12 cellular contexts compared by ENCODE assay signal in genomic region chr2:43370705-43371104, GRCh38.
DNase-seq lines count a peak whose midpoint lies in the region; ATAC-seq and TF ChIP-seq lines count a peak whose summit lies in the region.
"Had no signal": no experiment of that assay in that cellular context is flagged by ENCODE, and none has a peak within 500 bp of the region (broad histone marks: within the 10 kb centered on the region; RNA-seq: fewer than 3 reads in every experiment).

No MANE protein-coding gene starts in this region.

- peak overlapping the region; percentile 44 for H3K27ac ChIP-seq in 22Rv1
- H3K27ac ChIP-seq in liver (ENCODE audit: low read depth in 1 of 2, low read length in 2 of 2): peak overlapping the region; percentile 21 to 79
- no peak overlapping the region for H3K27ac ChIP-seq in upper lobe of left lung
- H3K27ac ChIP-seq: lower lobe of right lung, thoracic aorta had no signal

- H3K9me3 ChIP-seq in liver (ENCODE audit: control insufficient read depth in 4 of 4, low read length in 3 of 4): no peaks in the 10 kb centered on the region
- no peaks in the 10 kb centered on the region for H3K9me3 ChIP-seq in upper lobe of left lung
- H3K9me3 ChIP-seq: lower lobe of right lung, thoracic aorta had no signal

- H3K4me3 ChIP-seq in liver (ENCODE audit: low read depth in 1 of 3, low read length in 3 of 3) (no peak overlapping the region), upper lobe of left lung (no peak overlapping the region)
- H3K4me3 ChIP-seq: lower lobe of right lung, thoracic aorta had no signal

- H3K27me3 ChIP-seq in liver (ENCODE audit: control insufficient read depth in 4 of 4, insufficient read depth in 4 of 4, low read length in 3 of 4) (no peaks in the 10 kb centered on the region), upper lobe of left lung (no peaks in the 10 kb centered on the region)

- TF ChIP-seq RAD21 in liver (IDR thresholded peaks at IDR 0.05): peak; percentile 20 to 60

- TF ChIP-seq CTCF in 22Rv1 (IDR thresholded peaks at IDR 0.05) (no peak), liver (IDR thresholded peaks at IDR 0.05; ENCODE audit: low read depth, low read length, missing input control) (no peak), upper lobe of left lung (IDR thresholded peaks at IDR 0.05) (no peak)

- DNase-seq in NCI-H1436 (lab: John Stamatoyannopoulos, UW) (peak; percentile 37), dermis blood vessel endothelial cell (peak; percentile 50), upper lobe of left lung (no peak), head of caudate nucleus (no peak), NCI-H2171 (lab: John Stamatoyannopoulos, UW) (no peak)
- DNase-seq: EL, lower lobe of right lung, NCI-H446 had no signal

- TF ChIP-seq POLR2A in upper lobe of left lung (IDR thresholded peaks at IDR 0.05): no peak

- peak in 1 of 4 donors; percentile 12 for TF ChIP-seq EP300 in upper lobe of left lung (IDR thresholded peaks at IDR 0.05)

- intact Hi-C loops in head of caudate nucleus (cut with DNase I): no loop called here

- H3K36me3 ChIP-seq in liver (ENCODE audit: control insufficient read depth in 4 of 4, insufficient read depth in 3 of 4, low read depth in 1 of 4, low read length in 3 of 4) (no peaks in the 10 kb centered on the region), upper lobe of left lung (no peaks in the 10 kb centered on the region)
- H3K36me3 ChIP-seq: lower lobe of right lung, thoracic aorta had no signal

- no peak overlapping the region for H3K9ac ChIP-seq in liver (ENCODE audit: low read depth in 1 of 2, low read length in 2 of 2)

- H3K4me1 ChIP-seq in liver (ENCODE audit: control insufficient read depth in 4 of 4, insufficient read depth in 4 of 4, low read length in 3 of 4): peaks cover 6 to 45% (median 32%) of the 10 kb centered on the region in 4 donors
- H3K4me1 ChIP-seq in upper lobe of left lung: peaks cover 0 to 13% (median 8%) of the 10 kb centered on the region in 4 donors

- ATAC-seq in upper lobe of left lung (ENCODE audit: low FRiP score in 2 of 2) (no peak), HG03439 (IDR thresholded peaks at IDR 0.05; ENCODE audit: unreplicated experiment) (no peak)

TF ChIP-seq in liver, 16 proteins besides CTCF, POLR2A, EP300 and RAD21:
- TF ChIP-seq FOXA1 (IDR thresholded peaks at IDR 0.05) (peak; percentile 79), NR2F2 (IDR thresholded peaks at IDR 0.05) (no peak), YY1 (IDR thresholded peaks at IDR 0.05) (peak; percentile 47), ZBTB33 (IDR thresholded peaks at IDR 0.05) (no peak), GABPA (IDR thresholded peaks at IDR 0.05 in 1 of 2, conservative IDR thresholded peaks at IDR 0.05 in 1 of 2) (no peak), TAF1 (conservative IDR thresholded peaks at IDR 0.05) (no peak), JUND (IDR thresholded peaks at IDR 0.05) (no peak), FOXA2 (IDR thresholded peaks at IDR 0.05) (peak; percentile 86), REST (IDR thresholded peaks at IDR 0.05) (no peak), ATF3 (IDR thresholded peaks at IDR 0.05) (no peak), MAX (IDR thresholded peaks at IDR 0.05) (peak; percentile 34), SP1 (IDR thresholded peaks at IDR 0.05) (peak; percentile 62), HNF4A (conservative IDR thresholded peaks at IDR 0.05) (peak; percentile 65 to 70), RXRA (IDR thresholded peaks at IDR 0.05) (peak; percentile 7 to 75)

Comparison
In these comparisons a context has a peak if more than half of its experiments do, and no peak if none do; other contexts are left out.
1. H3K27ac ChIP-seq: peak in 22Rv1 (single experiment) and liver (2 of 2); none in upper lobe of left lung (0 of 4).
2. DNase-seq: peak in NCI-H1436 (single experiment) and dermis blood vessel endothelial cell (single experiment); none in upper lobe of left lung (0 of 2), head of caudate nucleus (0 of 42) and NCI-H2171 (single experiment).